In the genomic region with DNA sequence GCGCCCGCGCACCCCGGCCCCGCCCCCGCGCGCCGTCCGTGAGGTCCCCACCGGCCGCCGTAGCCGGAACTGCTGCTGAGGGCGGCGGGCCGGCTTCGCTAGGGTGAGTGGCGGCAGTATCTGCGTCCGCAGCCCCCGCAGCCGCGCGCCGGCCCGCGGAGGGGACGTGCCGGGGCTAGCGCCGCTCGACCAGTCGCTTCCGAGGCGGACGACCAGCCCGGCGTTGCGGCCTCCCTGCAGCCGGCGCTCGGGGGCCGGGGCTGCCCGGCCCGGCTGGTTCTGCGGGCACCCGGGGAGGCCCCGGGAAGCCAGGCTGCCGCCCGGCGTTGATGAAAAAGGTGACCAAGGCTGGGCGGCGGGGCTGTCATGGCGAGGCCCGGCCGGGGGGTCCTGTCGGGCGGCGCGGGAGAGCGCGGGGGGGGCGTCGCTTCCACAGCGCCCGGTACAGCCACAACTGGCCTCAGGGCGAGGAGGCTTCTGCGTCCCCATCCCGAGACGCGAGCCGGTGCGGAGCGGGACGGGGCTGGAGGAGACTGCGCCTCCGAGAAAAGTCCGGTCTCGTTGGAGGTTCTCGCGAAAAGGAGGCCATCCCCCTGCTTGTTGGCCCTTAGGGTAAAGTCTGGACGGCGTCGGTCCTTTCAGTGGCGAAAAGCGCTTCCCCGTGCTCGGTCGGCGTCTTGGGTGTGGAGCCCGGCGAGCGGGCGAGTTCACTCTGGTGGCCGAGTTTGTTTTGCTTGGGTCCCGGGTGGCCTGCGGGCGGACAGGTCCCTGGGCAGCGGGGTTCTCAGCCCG, we compare ENCODE assay signal across 1 cellular context.
TF ChIP-seq lines count a peak whose summit lies in the region.

A gene with protein sequence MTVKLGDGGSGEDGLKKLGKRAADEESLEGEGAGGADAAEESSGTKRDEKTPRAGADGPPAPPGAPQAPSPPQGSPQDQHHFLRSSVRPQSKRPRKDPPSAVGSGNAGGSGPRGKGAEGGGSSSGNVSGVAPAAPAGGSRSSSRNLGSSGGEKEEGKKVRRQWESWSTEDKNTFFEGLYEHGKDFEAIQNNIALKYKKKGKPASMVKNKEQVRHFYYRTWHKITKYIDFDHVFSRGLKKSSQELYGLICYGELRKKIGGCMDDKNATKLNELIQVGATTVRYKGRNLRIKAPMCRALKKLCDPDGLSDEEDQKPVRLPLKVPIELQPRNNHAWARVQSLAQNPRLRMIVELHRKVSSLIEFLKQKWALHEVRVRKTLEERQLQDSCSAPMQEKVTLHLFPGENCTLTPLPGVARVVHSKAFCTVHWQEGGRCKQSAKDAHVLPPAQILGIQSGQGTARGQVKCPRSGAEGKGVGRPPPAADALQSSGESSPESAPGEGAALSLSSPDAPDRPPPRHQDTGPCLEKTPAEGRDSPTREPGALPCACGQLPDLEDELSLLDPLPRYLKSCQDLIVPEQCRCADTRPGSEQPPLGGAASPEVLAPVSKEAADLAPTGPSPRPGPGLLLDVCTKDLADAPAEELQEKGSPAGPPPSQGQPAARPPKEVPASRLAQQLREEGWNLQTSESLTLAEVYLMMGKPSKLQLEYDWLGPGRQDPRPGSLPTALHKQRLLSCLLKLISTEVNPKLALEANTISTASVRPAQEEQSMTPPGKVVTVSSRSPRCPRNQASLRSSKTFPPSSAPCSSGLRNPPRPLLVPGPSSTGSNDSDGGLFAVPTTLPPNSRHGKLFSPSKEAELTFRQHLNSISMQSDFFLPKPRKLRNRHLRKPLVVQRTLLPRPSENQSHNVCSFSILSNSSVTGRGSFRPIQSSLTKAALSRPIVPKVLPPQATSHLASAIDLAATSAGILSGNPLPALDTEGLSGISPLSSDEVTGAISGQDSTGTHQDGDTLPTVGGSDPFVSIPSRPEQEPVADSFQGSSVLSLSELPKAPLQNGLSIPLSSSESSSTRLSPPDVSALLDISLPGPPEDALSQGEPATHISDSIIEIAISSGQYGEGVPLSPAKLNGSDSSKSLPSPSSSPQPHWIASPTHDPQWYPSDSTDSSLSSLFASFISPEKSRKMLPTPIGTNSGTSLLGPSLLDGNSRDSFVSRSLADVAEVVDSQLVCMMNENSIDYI (N-terminal part only) (plus strand): TSS at position 41 of the 792 bp plus-strand sequence. CDS start 2,280 bp downstream, outside the sequence.

TF ChIP-seq in HEK293, 187 proteins besides CTCF, POLR2A, EP300 and RAD21 (continued from another document and continues in another):
- TF ChIP-seq, protein P1, sequence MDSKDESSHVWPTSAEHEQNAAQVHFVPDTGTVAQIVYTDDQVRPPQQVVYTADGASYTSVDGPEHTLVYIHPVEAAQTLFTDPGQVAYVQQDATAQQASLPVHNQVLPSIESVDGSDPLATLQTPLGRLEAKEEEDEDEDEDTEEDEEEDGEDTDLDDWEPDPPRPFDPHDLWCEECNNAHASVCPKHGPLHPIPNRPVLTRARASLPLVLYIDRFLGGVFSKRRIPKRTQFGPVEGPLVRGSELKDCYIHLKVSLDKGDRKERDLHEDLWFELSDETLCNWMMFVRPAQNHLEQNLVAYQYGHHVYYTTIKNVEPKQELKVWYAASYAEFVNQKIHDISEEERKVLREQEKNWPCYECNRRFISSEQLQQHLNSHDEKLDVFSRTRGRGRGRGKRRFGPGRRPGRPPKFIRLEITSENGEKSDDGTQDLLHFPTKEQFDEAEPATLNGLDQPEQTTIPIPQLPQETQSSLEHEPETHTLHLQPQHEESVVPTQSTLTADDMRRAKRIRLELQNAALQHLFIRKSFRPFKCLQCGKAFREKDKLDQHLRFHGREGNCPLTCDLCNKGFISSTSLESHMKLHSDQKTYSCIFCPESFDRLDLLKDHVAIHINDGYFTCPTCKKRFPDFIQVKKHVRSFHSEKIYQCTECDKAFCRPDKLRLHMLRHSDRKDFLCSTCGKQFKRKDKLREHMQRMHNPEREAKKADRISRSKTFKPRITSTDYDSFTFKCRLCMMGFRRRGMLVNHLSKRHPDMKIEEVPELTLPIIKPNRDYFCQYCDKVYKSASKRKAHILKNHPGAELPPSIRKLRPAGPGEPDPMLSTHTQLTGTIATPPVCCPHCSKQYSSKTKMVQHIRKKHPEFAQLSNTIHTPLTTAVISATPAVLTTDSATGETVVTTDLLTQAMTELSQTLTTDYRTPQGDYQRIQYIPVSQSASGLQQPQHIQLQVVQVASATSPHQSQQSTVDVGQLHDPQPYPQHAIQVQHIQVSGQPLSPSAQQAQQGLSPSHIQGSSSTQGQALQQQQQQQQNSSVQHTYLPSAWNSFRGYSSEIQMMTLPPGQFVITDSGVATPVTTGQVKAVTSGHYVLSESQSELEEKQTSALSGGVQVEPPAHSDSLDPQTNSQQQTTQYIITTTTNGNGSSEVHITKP (tag by site-specific recombination; IDR thresholded peaks at IDR 0.05): 0 out of 2 replicates have a peak, but pooled peaks have one; percentile 9
- TF ChIP-seq ZNF175 (tag by site-specific recombination; IDR thresholded peaks at IDR 0.05) (no peak), ZNF24 (tag by site-specific recombination; IDR thresholded peaks at IDR 0.05) (no peak), SALL2 (tag by site-specific recombination; IDR thresholded peaks at IDR 0.05; ENCODE audit: borderline replicate concordance) (no peak), ZNF121 (tag by site-specific recombination; IDR thresholded peaks at IDR 0.05) (no peak), ZBTB7A (tag by site-specific recombination; IDR thresholded peaks at IDR 0.05; ENCODE audit: low read depth) (no peak), KLF9 (tag by site-specific recombination; IDR thresholded peaks at IDR 0.05; ENCODE audit: low read depth) (no peak), ZNF416 (tag by site-specific recombination; IDR thresholded peaks at IDR 0.05) (no peak), ZNF843 (tag by site-specific recombination; IDR thresholded peaks at IDR 0.05) (no peak), ZBTB1 (tag by site-specific recombination; IDR thresholded peaks at IDR 0.05) (no peak), ZEB2 (tag by site-specific recombination; IDR thresholded peaks at IDR 0.05) (peak; percentile 65), ZNF266 (tag by site-specific recombination; IDR thresholded peaks at IDR 0.05; ENCODE audit: low read depth) (no peak), KLF7 (tag by site-specific recombination; IDR thresholded peaks at IDR 0.05; ENCODE audit: borderline replicate concordance) (no peak), TRIM28 (IDR thresholded peaks at IDR 0.05; ENCODE audit: borderline replicate concordance, low read length) (no peak), ZNF571 (tag by site-specific recombination; IDR thresholded peaks at IDR 0.05) (no peak), ZFP69B (tag by site-specific recombination; IDR thresholded peaks at IDR 0.05) (no peak), ZNF626 (tag by site-specific recombination; IDR thresholded peaks at IDR 0.05) (no peak), HOXC10 (CRISPR knock-in tag; IDR thresholded peaks at IDR 0.05) (no peak), ZNF404 (tag by site-specific recombination; IDR thresholded peaks at IDR 0.05) (no peak), ZNF777 (tag by site-specific recombination; IDR thresholded peaks at IDR 0.05; ENCODE audit: borderline replicate concordance) (no peak; the same call in 1 of the 2 replicates), YY1 (tag by site-specific recombination; IDR thresholded peaks at IDR 0.05) (peak; percentile 42; the same call in 1 of the 2 replicates), ZNF791 (tag by site-specific recombination; IDR thresholded peaks at IDR 0.05) (no peak), ZBTB20 (tag by site-specific recombination; IDR thresholded peaks at IDR 0.05) (peak; percentile 85), ZNF324 (tag by site-specific recombination; IDR thresholded peaks at IDR 0.05) (0 out of 2 replicates have a peak, but pooled peaks have one; percentile 25), PRDM1 (tag by site-specific recombination; IDR thresholded peaks at IDR 0.05) (no peak), ZNF184 (tag by site-specific recombination; IDR thresholded peaks at IDR 0.05) (no peak), GLIS1 (tag by site-specific recombination; IDR thresholded peaks at IDR 0.05) (peak; percentile 75), ZXDB (tag by site-specific recombination; IDR thresholded peaks at IDR 0.05) (peak; percentile 17; the same call in 1 of the 2 replicates), ZNF48 (tag by site-specific recombination; IDR thresholded peaks at IDR 0.05) (no peak)
- TF ChIP-seq, protein P2, sequence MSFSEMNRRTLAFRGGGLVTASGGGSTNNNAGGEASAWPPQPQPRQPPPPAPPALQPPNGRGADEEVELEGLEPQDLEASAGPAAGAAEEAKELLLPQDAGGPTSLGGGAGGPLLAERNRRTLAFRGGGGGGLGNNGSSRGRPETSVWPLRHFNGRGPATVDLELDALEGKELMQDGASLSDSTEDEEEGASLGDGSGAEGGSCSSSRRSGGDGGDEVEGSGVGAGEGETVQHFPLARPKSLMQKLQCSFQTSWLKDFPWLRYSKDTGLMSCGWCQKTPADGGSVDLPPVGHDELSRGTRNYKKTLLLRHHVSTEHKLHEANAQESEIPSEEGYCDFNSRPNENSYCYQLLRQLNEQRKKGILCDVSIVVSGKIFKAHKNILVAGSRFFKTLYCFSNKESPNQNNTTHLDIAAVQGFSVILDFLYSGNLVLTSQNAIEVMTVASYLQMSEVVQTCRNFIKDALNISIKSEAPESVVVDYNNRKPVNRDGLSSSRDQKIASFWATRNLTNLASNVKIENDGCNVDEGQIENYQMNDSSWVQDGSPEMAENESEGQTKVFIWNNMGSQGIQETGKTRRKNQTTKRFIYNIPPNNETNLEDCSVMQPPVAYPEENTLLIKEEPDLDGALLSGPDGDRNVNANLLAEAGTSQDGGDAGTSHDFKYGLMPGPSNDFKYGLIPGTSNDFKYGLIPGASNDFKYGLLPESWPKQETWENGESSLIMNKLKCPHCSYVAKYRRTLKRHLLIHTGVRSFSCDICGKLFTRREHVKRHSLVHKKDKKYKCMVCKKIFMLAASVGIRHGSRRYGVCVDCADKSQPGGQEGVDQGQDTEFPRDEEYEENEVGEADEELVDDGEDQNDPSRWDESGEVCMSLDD (tag by site-specific recombination; IDR thresholded peaks at IDR 0.05): no peak
- TF ChIP-seq, protein P3, sequence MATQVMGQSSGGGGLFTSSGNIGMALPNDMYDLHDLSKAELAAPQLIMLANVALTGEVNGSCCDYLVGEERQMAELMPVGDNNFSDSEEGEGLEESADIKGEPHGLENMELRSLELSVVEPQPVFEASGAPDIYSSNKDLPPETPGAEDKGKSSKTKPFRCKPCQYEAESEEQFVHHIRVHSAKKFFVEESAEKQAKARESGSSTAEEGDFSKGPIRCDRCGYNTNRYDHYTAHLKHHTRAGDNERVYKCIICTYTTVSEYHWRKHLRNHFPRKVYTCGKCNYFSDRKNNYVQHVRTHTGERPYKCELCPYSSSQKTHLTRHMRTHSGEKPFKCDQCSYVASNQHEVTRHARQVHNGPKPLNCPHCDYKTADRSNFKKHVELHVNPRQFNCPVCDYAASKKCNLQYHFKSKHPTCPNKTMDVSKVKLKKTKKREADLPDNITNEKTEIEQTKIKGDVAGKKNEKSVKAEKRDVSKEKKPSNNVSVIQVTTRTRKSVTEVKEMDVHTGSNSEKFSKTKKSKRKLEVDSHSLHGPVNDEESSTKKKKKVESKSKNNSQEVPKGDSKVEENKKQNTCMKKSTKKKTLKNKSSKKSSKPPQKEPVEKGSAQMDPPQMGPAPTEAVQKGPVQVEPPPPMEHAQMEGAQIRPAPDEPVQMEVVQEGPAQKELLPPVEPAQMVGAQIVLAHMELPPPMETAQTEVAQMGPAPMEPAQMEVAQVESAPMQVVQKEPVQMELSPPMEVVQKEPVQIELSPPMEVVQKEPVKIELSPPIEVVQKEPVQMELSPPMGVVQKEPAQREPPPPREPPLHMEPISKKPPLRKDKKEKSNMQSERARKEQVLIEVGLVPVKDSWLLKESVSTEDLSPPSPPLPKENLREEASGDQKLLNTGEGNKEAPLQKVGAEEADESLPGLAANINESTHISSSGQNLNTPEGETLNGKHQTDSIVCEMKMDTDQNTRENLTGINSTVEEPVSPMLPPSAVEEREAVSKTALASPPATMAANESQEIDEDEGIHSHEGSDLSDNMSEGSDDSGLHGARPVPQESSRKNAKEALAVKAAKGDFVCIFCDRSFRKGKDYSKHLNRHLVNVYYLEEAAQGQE (tag by site-specific recombination; IDR thresholded peaks at IDR 0.05): no peak
- TF ChIP-seq, protein P4, sequence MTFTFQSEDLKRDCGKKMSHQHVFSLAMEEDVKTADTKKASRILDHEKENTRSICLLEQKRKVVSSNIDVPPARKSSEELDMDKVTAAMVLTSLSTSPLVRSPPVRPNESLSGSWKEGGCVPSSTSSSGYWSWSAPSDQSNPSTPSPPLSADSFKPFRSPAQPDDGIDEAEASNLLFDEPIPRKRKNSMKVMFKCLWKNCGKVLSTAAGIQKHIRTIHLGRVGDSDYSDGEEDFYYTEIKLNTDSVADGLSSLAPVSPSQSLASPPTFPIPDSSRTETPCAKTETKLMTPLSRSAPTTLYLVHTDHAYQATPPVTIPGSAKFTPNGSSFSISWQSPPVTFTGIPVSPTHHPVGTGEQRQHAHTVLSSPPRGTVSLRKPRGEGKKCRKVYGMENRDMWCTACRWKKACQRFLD (tag by site-specific recombination; IDR thresholded peaks at IDR 0.05): no peak
- TF ChIP-seq, protein P5, sequence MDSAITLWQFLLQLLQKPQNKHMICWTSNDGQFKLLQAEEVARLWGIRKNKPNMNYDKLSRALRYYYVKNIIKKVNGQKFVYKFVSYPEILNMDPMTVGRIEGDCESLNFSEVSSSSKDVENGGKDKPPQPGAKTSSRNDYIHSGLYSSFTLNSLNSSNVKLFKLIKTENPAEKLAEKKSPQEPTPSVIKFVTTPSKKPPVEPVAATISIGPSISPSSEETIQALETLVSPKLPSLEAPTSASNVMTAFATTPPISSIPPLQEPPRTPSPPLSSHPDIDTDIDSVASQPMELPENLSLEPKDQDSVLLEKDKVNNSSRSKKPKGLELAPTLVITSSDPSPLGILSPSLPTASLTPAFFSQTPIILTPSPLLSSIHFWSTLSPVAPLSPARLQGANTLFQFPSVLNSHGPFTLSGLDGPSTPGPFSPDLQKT (IDR thresholded peaks at IDR 0.05; ENCODE audit: borderline replicate concordance, low read depth, low read length): no peak
- TF ChIP-seq, protein P6, sequence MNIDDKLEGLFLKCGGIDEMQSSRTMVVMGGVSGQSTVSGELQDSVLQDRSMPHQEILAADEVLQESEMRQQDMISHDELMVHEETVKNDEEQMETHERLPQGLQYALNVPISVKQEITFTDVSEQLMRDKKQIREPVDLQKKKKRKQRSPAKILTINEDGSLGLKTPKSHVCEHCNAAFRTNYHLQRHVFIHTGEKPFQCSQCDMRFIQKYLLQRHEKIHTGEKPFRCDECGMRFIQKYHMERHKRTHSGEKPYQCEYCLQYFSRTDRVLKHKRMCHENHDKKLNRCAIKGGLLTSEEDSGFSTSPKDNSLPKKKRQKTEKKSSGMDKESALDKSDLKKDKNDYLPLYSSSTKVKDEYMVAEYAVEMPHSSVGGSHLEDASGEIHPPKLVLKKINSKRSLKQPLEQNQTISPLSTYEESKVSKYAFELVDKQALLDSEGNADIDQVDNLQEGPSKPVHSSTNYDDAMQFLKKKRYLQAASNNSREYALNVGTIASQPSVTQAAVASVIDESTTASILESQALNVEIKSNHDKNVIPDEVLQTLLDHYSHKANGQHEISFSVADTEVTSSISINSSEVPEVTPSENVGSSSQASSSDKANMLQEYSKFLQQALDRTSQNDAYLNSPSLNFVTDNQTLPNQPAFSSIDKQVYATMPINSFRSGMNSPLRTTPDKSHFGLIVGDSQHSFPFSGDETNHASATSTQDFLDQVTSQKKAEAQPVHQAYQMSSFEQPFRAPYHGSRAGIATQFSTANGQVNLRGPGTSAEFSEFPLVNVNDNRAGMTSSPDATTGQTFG (tag by site-specific recombination; IDR thresholded peaks at IDR 0.05; ENCODE audit: borderline replicate concordance): no peak
- TF ChIP-seq, protein P7, sequence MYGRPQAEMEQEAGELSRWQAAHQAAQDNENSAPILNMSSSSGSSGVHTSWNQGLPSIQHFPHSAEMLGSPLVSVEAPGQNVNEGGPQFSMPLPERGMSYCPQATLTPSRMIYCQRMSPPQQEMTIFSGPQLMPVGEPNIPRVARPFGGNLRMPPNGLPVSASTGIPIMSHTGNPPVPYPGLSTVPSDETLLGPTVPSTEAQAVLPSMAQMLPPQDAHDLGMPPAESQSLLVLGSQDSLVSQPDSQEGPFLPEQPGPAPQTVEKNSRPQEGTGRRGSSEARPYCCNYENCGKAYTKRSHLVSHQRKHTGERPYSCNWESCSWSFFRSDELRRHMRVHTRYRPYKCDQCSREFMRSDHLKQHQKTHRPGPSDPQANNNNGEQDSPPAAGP (tag by site-specific recombination; IDR thresholded peaks at IDR 0.05): no peak
